Comparison of ENCODE assay signal across 14 cellular contexts in genomic region chr1:38777464-38777957, GRCh38.
DNase-seq lines count a peak whose midpoint lies in the region; FAIRE-seq and TF ChIP-seq lines count a peak whose summit lies in the region.
"Had no signal": no experiment of that assay in that cellular context is flagged by ENCODE, and none has a peak within 500 bp of the region (broad histone marks: within the 10 kb centered on the region; RNA-seq: fewer than 3 reads in every experiment).

No MANE protein-coding gene starts in this region.

- intact Hi-C loops in endothelial cell of umbilical vein (cut with micrococcal nuclease): no loop called here

- POLR2A ChIA-PET in HEK293 (lab: Yijun Ruan, JAX) (interaction anchor here (0.6 kb wide), 1 partner anchor 56 kb away, joined by 3 read pairs; no protein-coding TSS in a partner anchor), endothelial cell of umbilical vein (lab: Charles Lee) (no interaction called here)

- H2BK120ac ChIP-seq in trophoblast cell (ENCODE audit: insufficient read depth, low read length, poor library complexity): no peak overlapping the region

- H4K20me1 ChIP-seq in BLaER1 (no peaks in the 10 kb centered on the region), endothelial cell of umbilical vein (replicated peaks; ENCODE audit: control insufficient read depth, extremely low read depth, insufficient read depth, low read length) (no peaks in the 10 kb centered on the region)

- H3K9me3 ChIP-seq in BLaER1 (no peaks in the 10 kb centered on the region), HEK293 (ENCODE audit: control insufficient read depth, insufficient read depth, low read depth, low read length) (no peaks in the 10 kb centered on the region), endothelial cell of umbilical vein (replicated peaks; ENCODE audit: control insufficient read depth, insufficient read depth, low read length) (no peaks in the 10 kb centered on the region), trophoblast cell (ENCODE audit: insufficient read depth, low read depth, low read length) (peaks cover 3% of the 10 kb centered on the region)
- H3K9me3 ChIP-seq: A549 had no signal

- H3K9ac ChIP-seq in BLaER1 (no peak overlapping the region; the same call in 1 of the 2 replicates), endothelial cell of umbilical vein (replicated peaks; ENCODE audit: extremely low read depth, insufficient read depth, low read length) (no peak overlapping the region), trophoblast cell (ENCODE audit: low read length) (no peak overlapping the region)

- H2AK5ac ChIP-seq in trophoblast cell (ENCODE audit: low read length): no peak overlapping the region

- H3K23ac ChIP-seq in trophoblast cell (ENCODE audit: low read length): no peak overlapping the region

- H4K12ac ChIP-seq in trophoblast cell (ENCODE audit: low read depth, low read length): no peak overlapping the region

- H3K4me3 ChIP-seq in BLaER1 (no peak overlapping the region), HEK293 (ENCODE audit: low read depth, low read length) (no peak overlapping the region), endothelial cell of umbilical vein (replicated peaks in 1 of 3; ENCODE audit: insufficient read depth in 1 of 3, low read depth in 1 of 3, low read length in 3 of 3) (no peak overlapping the region), trophoblast cell (ENCODE audit: low read depth, low read length) (no peak overlapping the region)
- H3K4me3 ChIP-seq: A549 had no signal

- no peak for FAIRE-seq in endothelial cell of umbilical vein (lab: Jason Lieb, UNC)
- FAIRE-seq: A549 had no signal

- DNase-seq in RKO (ENCODE audit: low spot score) (peak; percentile 1), endothelial cell of umbilical vein (ENCODE audit: low read depth, low spot score) (no peak), DMS153 treated with DMSO at 0.1 percent for 48 hours (lab: John Stamatoyannopoulos, UW; ENCODE audit: unreplicated experiment) (no peak), trophoblast cell (no peak), NCI-H1105 (lab: John Stamatoyannopoulos, UW) (no peak)
- DNase-seq: CD4-positive, CD25-positive, alpha-beta regulatory T cell; DMS 273 treated with DMSO at 0.1 percent for 48 hours; DND-41; GF-D8; HCEC 1CT; KBM-7 had no signal

- H3K4me2 ChIP-seq in BLaER1 (peak overlapping the region; percentile 81), endothelial cell of umbilical vein (ENCODE audit: insufficient read depth, low read length) (no peak overlapping the region), trophoblast cell (ENCODE audit: low read length) (no peak overlapping the region)
- H3K4me2 ChIP-seq: A549 had no signal

- H3K79me1 ChIP-seq in trophoblast cell (ENCODE audit: low read length): no peaks in the 10 kb centered on the region

- H2AFZ ChIP-seq in endothelial cell of umbilical vein (ENCODE audit: low read depth, low read length): no peak overlapping the region
- H2AFZ ChIP-seq in trophoblast cell (ENCODE audit: insufficient read depth, low read length, poor library complexity): no peak overlapping the region

- no peak overlapping the region for H3K4ac ChIP-seq in trophoblast cell (ENCODE audit: low read depth, low read length)

- TF ChIP-seq POLR2A in endothelial cell of umbilical vein (IDR thresholded peaks at IDR 0.05; ENCODE audit: low read depth, low read length): no peak

- CTCF ChIA-PET in HEK293 (lab: Yijun Ruan, JAX) (interaction anchor here (0.6 to 1.4 kb wide), 2 partner anchors 58 to 475 kb away, joined by 3 read pairs; no protein-coding TSS in a partner anchor), endothelial cell of umbilical vein (lab: Charles Lee) (interaction anchor here (1.0 to 1.8 kb wide), 3 partner anchors 10 to 24 kb away, joined by 3 to 4 read pairs (median 3); no protein-coding TSS in a partner anchor)

- H3K79me2 ChIP-seq in endothelial cell of umbilical vein (ENCODE audit: control insufficient read depth, insufficient read depth, low read length): no peaks in the 10 kb centered on the region
- H3K79me2 ChIP-seq in trophoblast cell (ENCODE audit: control insufficient read depth, insufficient read depth, low read length, poor library complexity): no peaks in the 10 kb centered on the region

- H3K36me3 ChIP-seq in BLaER1: no peaks in the 10 kb centered on the region
- no peaks in the 10 kb centered on the region for H3K36me3 ChIP-seq in HEK293 (ENCODE audit: control insufficient read depth in 2 of 2, insufficient read depth in 1 of 2, low read length in 2 of 2)
- no peaks in the 10 kb centered on the region for H3K36me3 ChIP-seq in endothelial cell of umbilical vein (ENCODE audit: control insufficient read depth in 2 of 2, extremely low read depth in 1 of 2, insufficient read depth in 2 of 2, low read length in 2 of 2)
- H3K36me3 ChIP-seq in trophoblast cell (ENCODE audit: control insufficient read depth in 1 of 2, insufficient read depth in 2 of 2, low read length in 2 of 2): no peaks in the 10 kb centered on the region

- H3K18ac ChIP-seq in trophoblast cell (ENCODE audit: low read length): no peak overlapping the region

- H2BK5ac ChIP-seq in trophoblast cell (ENCODE audit: low read depth, low read length, poor library complexity): no peak overlapping the region

- dilution Hi-C loops in endothelial cell of umbilical vein (cut with MboI; ENCODE audit: extremely low pct_ligation_motif_present, low sequenced_read_pairs): no loop called here

- no TSS peak for BruUV-seq in endothelial cell of umbilical vein (replicated peaks; lab: Mats Ljungman, UMichigan)

- TF ChIP-seq CTCF in HEK293 (tag by site-specific recombination; IDR thresholded peaks at IDR 0.05) (no peak), endothelial cell of umbilical vein (IDR thresholded peaks at IDR 0.05; ENCODE audit: extremely low read depth in 1 of 2, insufficient read depth in 1 of 2, low read depth in 1 of 2, low read length in 2 of 2) (no peak)

- H3K27me3 ChIP-seq in BLaER1 (no peaks in the 10 kb centered on the region), endothelial cell of umbilical vein (ENCODE audit: control insufficient read depth in 2 of 2, insufficient read depth in 2 of 2, low read length in 2 of 2) (peaks cover 4 to 7% of the 10 kb centered on the region in 2 experiments), trophoblast cell (ENCODE audit: insufficient read depth, low read length) (no peaks in the 10 kb centered on the region)

- peaks cover 96% of the 10 kb centered on the region for H3K4me1 ChIP-seq in BLaER1
- H3K4me1 ChIP-seq in HEK293 (ENCODE audit: control insufficient read depth, insufficient read depth, low read length): peaks cover 9% of the 10 kb centered on the region
- H3K4me1 ChIP-seq in endothelial cell of umbilical vein (ENCODE audit: control insufficient read depth, extremely low read depth, insufficient read depth, low read length): no peaks in the 10 kb centered on the region
- no peaks in the 10 kb centered on the region for H3K4me1 ChIP-seq in trophoblast cell (ENCODE audit: control insufficient read depth in 1 of 2, insufficient read depth in 2 of 2, low read length in 2 of 2)
- H3K4me1 ChIP-seq: A549 had no signal

- no peak overlapping the region for H4K8ac ChIP-seq in trophoblast cell (ENCODE audit: low read depth, low read length)

- H2BK12ac ChIP-seq in trophoblast cell (ENCODE audit: low read length): no peak overlapping the region

- no CpG with 5 or more reads among the region's 6 CpGs for WGBS in trophoblast cell (ENCODE audit: extremely low coverage, insufficient coverage, insufficient read length)

- H3K27ac ChIP-seq in BLaER1 (peak overlapping the region; percentile 85), HEK293 (ENCODE audit: extremely low read depth, low read depth, low read length) (no peak overlapping the region), endothelial cell of umbilical vein (ENCODE audit: insufficient read depth, low read depth, low read length) (no peak overlapping the region), trophoblast cell (ENCODE audit: low read depth, low read length) (no peak overlapping the region)
- H3K27ac ChIP-seq: A549 had no signal

- H3K9me1 ChIP-seq in endothelial cell of umbilical vein (replicated peaks; ENCODE audit: control insufficient read depth, extremely low read depth, insufficient read depth, low read length): no peaks in the 10 kb centered on the region

- H3K14ac ChIP-seq in trophoblast cell (ENCODE audit: low read length): no peak overlapping the region

- H4K91ac ChIP-seq in trophoblast cell (ENCODE audit: low read depth, low read length): no peak overlapping the region

TF ChIP-seq in HEK293, 187 proteins besides CTCF, POLR2A, EP300 and RAD21 (continues in another document):
- TF ChIP-seq SETDB1 (IDR thresholded peaks at IDR 0.05; ENCODE audit: insufficient read length, low read length): peak; percentile 66
- TF ChIP-seq OSR2 (tag by site-specific recombination; IDR thresholded peaks at IDR 0.05): peak; percentile 70
- TF ChIP-seq ZNF555 (tag by site-specific recombination; conservative IDR thresholded peaks at IDR 0.05): no peak
- TF ChIP-seq, protein P1, sequence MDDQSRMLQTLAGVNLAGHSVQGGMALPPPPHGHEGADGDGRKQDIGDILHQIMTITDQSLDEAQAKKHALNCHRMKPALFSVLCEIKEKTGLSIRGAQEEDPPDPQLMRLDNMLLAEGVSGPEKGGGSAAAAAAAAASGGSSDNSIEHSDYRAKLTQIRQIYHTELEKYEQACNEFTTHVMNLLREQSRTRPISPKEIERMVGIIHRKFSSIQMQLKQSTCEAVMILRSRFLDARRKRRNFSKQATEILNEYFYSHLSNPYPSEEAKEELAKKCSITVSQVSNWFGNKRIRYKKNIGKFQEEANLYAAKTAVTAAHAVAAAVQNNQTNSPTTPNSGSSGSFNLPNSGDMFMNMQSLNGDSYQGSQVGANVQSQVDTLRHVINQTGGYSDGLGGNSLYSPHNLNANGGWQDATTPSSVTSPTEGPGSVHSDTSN (CRISPR knock-in tag; IDR thresholded peaks at IDR 0.05): no peak

TF ChIP-seq in endothelial cell of umbilical vein, 7 proteins besides CTCF, POLR2A, EP300 and RAD21:
- TF ChIP-seq JUN (IDR thresholded peaks at IDR 0.05; ENCODE audit: borderline replicate concordance, insufficient read depth, insufficient read length, low read depth) (peak; percentile 8), POLR2AphosphoS5 (IDR thresholded peaks at IDR 0.05; ENCODE audit: insufficient read depth, low read depth, low read length) (no peak), FOS (IDR thresholded peaks at IDR 0.05; ENCODE audit: borderline replicate concordance, insufficient read depth, low read length) (no peak)
- TF ChIP-seq, protein P2, sequence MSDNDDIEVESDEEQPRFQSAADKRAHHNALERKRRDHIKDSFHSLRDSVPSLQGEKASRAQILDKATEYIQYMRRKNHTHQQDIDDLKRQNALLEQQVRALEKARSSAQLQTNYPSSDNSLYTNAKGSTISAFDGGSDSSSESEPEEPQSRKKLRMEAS (IDR thresholded peaks at IDR 0.05; ENCODE audit: insufficient read depth, insufficient read length): no peak
TF ChIP-seq in endothelial cell of umbilical vein: peak in this region for 1.
